ENCODE assay signal across 13 cellular contexts in the genomic region with DNA sequence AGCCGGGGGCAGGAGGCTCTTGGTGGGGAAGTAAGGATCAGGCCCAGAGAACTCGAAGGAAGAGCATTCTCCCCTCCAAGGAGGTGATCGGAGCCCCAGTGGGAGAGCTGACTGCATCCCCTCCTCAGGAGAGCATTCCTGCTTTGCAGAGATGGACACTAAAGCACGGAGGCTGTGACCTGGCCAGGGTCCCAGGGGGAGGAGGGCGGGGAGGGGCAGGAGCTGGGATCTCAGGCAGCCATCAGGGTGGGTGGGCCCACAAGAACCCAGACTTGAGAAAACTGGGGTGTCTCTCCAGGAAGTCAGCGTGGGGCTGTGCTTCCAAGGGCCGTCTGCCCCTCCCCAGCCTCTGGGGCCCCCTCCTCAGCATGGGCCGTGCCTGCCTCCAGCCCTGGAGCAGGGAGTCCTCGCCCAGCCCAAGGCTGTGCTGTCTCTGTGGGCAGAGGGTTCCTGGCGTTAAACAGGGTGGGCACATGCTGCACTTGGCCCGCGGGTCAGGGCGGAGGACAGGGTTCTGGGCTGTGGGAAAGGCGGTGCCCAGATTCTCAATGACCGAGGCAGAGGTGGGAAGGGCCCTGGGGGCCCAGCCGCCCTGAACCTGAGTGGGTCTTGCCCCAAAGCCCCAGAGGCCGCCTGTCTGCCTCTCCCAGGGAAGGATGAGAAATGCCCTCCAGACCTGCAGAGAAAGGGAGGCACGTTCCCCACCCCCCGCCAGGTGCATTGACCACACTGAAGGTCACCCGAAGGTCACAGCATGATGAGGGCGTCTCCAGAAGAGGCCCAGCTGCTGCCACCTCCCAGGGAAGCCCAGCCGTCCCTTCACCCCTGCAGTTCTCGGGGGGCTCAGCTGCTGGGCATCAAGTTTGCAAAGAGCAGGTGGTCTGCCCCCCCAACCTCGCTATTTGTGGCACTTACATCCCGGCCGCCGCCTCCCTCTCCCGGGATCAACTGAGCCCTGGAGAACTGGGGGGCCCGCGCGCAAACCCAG. TPM values are rescaled to one million over a fixed set of nuclear protein-coding genes. Genes with fewer than 3 reads are reported as not detected.
A peak's percentile ranks its signal among the peaks of the same experiment; 100 is the strongest.
DNase-seq lines count a peak whose midpoint lies in the region; TF ChIP-seq lines count a peak whose summit lies in the region.
"Had no signal": no experiment of that assay in that cellular context is flagged by ENCODE, and none has a peak within 500 bp of the region (broad histone marks: within the 10 kb centered on the region; RNA-seq: fewer than 3 reads in every experiment).

No MANE protein-coding gene starts in this region.

- H3K27ac Mint-ChIP-seq in activated CD4-positive, alpha-beta memory T cell treated with anti-CD3 and anti-CD28 coated beads, Interleukin-2, amount 10 ng/mL, durations not matched to agents 7 days and 5 days: no peak overlapping the region
- H3K27ac Mint-ChIP-seq: natural killer cell had no signal

- no peaks in the 10 kb centered on the region for H3K9me3 Mint-ChIP-seq in activated CD4-positive, alpha-beta memory T cell treated with anti-CD3 and anti-CD28 coated beads, Interleukin-2, amount 10 ng/mL, durations not matched to agents 7 days and 5 days
- H3K9me3 Mint-ChIP-seq: natural killer cell had no signal

- H3K9me3 ChIP-seq in BE2C (no peaks in the 10 kb centered on the region), GM23248 (ENCODE audit: low read depth) (no peaks in the 10 kb centered on the region), iPS-18c (ENCODE audit: control insufficient read depth, insufficient read depth, low read length) (no peaks in the 10 kb centered on the region), A673 (ENCODE audit: low read depth, low read length, poor library complexity, severe bottlenecking) (no peaks in the 10 kb centered on the region), stomach (no peaks in the 10 kb centered on the region)
- H3K9me3 ChIP-seq: esophagus squamous epithelium had no signal

- H3K4me1 ChIP-seq in BE2C (no peaks in the 10 kb centered on the region), GM23248 (ENCODE audit: insufficient read depth) (no peaks in the 10 kb centered on the region), A673 (ENCODE audit: insufficient read depth, low read length, poor library complexity, severe bottlenecking) (peaks cover 3% of the 10 kb centered on the region), stomach (peaks cover 4 to 20% (median 9%) of the 10 kb centered on the region in 4 donors)

- H3K4me3 ChIP-seq in BE2C (ENCODE audit: low read depth, low read length) (peak overlapping the region; percentile 58), GM23248 (peak overlapping the region; percentile 45; the same call in 1 of the 2 replicates), iPS-18c (ENCODE audit: insufficient read depth, low read depth, low read length) (peak overlapping the region; percentile 24; the same call in 1 of the 2 replicates), A673 (ENCODE audit: low read depth, low read length, poor library complexity, severe bottlenecking) (no peak overlapping the region), stomach (peak overlapping the region in 1 of 4 donors; percentile 26)

- H3K4me3 Mint-ChIP-seq in activated CD4-positive, alpha-beta memory T cell treated with anti-CD3 and anti-CD28 coated beads, Interleukin-2, amount 10 ng/mL, durations not matched to agents 7 days and 5 days: peak overlapping the region; percentile 52
- H3K4me3 Mint-ChIP-seq: natural killer cell had no signal

- TF ChIP-seq CTCF in BE2C (IDR thresholded peaks at IDR 0.05; ENCODE audit: low read depth, low read length) (no peak), A673 (conservative IDR thresholded peaks at IDR 0.05; ENCODE audit: low read depth, low read length) (no peak), stomach (IDR thresholded peaks at IDR 0.05) (no peak)

- no peaks in the 10 kb centered on the region for H4K20me1 ChIP-seq in GM23248 (ENCODE audit: insufficient read depth)

- H3K27me3 Mint-ChIP-seq in activated CD4-positive, alpha-beta memory T cell treated with anti-CD3 and anti-CD28 coated beads, Interleukin-2, amount 10 ng/mL, durations not matched to agents 7 days and 5 days: no peaks in the 10 kb centered on the region

- 0 out of 2 replicates have a peak overlapping the region, but pooled peaks have one; percentile 20 for H3K9ac ChIP-seq in GM23248

- H3K9me2 ChIP-seq in GM23248 (ENCODE audit: insufficient read depth): no peaks in the 10 kb centered on the region

- H3K4me2 ChIP-seq in GM23248 (ENCODE audit: unreplicated experiment): no peak overlapping the region

- no peaks in the 10 kb centered on the region for H3K27me3 ChIP-seq in BE2C
- no peaks in the 10 kb centered on the region for H3K27me3 ChIP-seq in GM23248 (replicated peaks; ENCODE audit: insufficient read depth)
- no peaks in the 10 kb centered on the region for H3K27me3 ChIP-seq in A673 (replicated peaks; ENCODE audit: insufficient read depth, low read depth, low read length, poor library complexity)
- peaks cover 5 to 44% (median 23%) of the 10 kb centered on the region in 3 donors for H3K27me3 ChIP-seq in stomach

- no peaks in the 10 kb centered on the region for H3K79me2 ChIP-seq in GM23248 (ENCODE audit: insufficient read depth)

- H3K36me3 ChIP-seq in BE2C (peaks cover 2% of the 10 kb centered on the region; the same call in 1 of the 2 replicates), GM23248 (ENCODE audit: low read depth) (peaks cover 3% of the 10 kb centered on the region; the same call in 1 of the 2 replicates), A673 (ENCODE audit: insufficient read depth, low read length, poor library complexity, severe bottlenecking) (no peaks in the 10 kb centered on the region), stomach (peaks cover 15 to 32% (median 28%) of the 10 kb centered on the region in 4 donors)

- no peak for DNase-seq in BE2C
- no peak for DNase-seq in GM23248
- no peak for DNase-seq in activated CD4-positive, alpha-beta memory T cell treated with anti-CD3 and anti-CD28 coated beads, Interleukin-2, amount 10 ng/mL, durations not matched to agents 7 days and 5 days
- no peak for DNase-seq in NCI-H1105 (lab: John Stamatoyannopoulos, UW)
- no peak for DNase-seq in A673 (ENCODE audit: low spot score)
- no peak for DNase-seq in stomach
- no peak for DNase-seq in activated gamma-delta T cell treated with Interleukin-2 at 50 U/mL for 16 hours
- DNase-seq: esophagus squamous epithelium, islet precursor cell, natural killer cell, NCI-H2029, PC-3 had no signal

- POLR2A ChIA-PET in activated CD4-positive, alpha-beta memory T cell treated with anti-CD3 and anti-CD28 coated beads, Interleukin-2, amount 10 ng/mL, durations not matched to agents 7 days and 5 days (lab: Charles Lee): interaction anchor here (0.6 to 2.0 kb wide), 7 partner anchors 10 to 552 kb away, joined by 3 to 5 read pairs (median 3); a partner anchor contains a TSS
- POLR2A ChIA-PET in A673 (lab: Charles Lee; ENCODE audit: low non-redundant PET): no interaction called here

- CTCF ChIA-PET in activated CD4-positive, alpha-beta memory T cell treated with anti-CD3 and anti-CD28 coated beads, Interleukin-2, amount 10 ng/mL, durations not matched to agents 7 days and 5 days (lab: Charles Lee): interaction anchor here (0.5 kb wide), 1 partner anchor 12 kb away, joined by 4 read pairs; no protein-coding TSS in a partner anchor
- CTCF ChIA-PET in A673 (lab: Charles Lee): interaction anchor here (0.7 kb wide), 1 partner anchor 20 kb away, joined by 5 read pairs; no protein-coding TSS in a partner anchor

- no peak overlapping the region for H3K27ac ChIP-seq in GM23248
- H3K27ac ChIP-seq in A673 (ENCODE audit: low read depth, low read length, poor library complexity, severe bottlenecking): no peak overlapping the region
- no peak overlapping the region for H3K27ac ChIP-seq in stomach
- H3K27ac ChIP-seq: esophagus squamous epithelium had no signal

- intact Hi-C loops in A673 (cut with micrococcal nuclease; ENCODE audit: unreplicated experiment): no loop called here
- intact Hi-C loops in stomach (cut with DNase I; ENCODE audit: low total_unique reads): no loop called here

- H3K4me1 Mint-ChIP-seq in activated CD4-positive, alpha-beta memory T cell treated with anti-CD3 and anti-CD28 coated beads, Interleukin-2, amount 10 ng/mL, durations not matched to agents 7 days and 5 days: peaks cover 23% of the 10 kb centered on the region

- BruUV-seq in A673 (replicated peaks; lab: Mats Ljungman, UMichigan): no TSS peak

- in situ Hi-C loops in GM23248 (cut with MboI): no loop called here

- no peak overlapping the region for H2AFZ ChIP-seq in GM23248

- peaks cover 11% of the 10 kb centered on the region; the same call in 1 of the 2 replicates for H3F3A ChIP-seq in GM23248 (ENCODE audit: insufficient read depth)

- peaks cover 8% of the 10 kb centered on the region for H3K36me3 Mint-ChIP-seq in activated CD4-positive, alpha-beta memory T cell treated with anti-CD3 and anti-CD28 coated beads, Interleukin-2, amount 10 ng/mL, durations not matched to agents 7 days and 5 days (ENCODE audit: low read depth)
- H3K36me3 Mint-ChIP-seq: natural killer cell had no signal

- no peak for TF ChIP-seq POLR2A in stomach (IDR thresholded peaks at IDR 0.05)

- no peak for TF ChIP-seq EP300 in stomach (IDR thresholded peaks at IDR 0.05)

- 15 to 21% methylated on average over 20 to 26 of the region's 31 CpGs for WGBS in GM23248 (ENCODE audit: low coverage in 1 of 2, low lambda C conversion rate in 2 of 2, missing lambda C conversion rate in 2 of 2), 2 experiments
- WGBS in stomach, 5 donors: 23 to 60% (median 30%) methylated on average over 14 to 31 of the region's 31 CpGs

RNA-seq across cellular contexts. Expression of a gene that starts 0.6 kb away (rescaled TPM):
- polyA plus RNA-seq in BE2C (2012; ENCODE audit: insufficient read depth, insufficient read length, low read depth): 70.4 TPM
- 2.1 and 2.8 TPM in 2 replicates for total RNA-seq in GM23248 (2014; rRNA removed; shearing (Covaris generic))
- polyA plus RNA-seq in GM23248 (2016; fragmentation: Nextera tagmentation; extraction: Ambion mirVana): 3.4 and 3.9 TPM in 2 replicates
- total RNA-seq in activated CD4-positive, alpha-beta memory T cell treated with anti-CD3 and anti-CD28 coated beads, Interleukin-2, amount 10 ng/mL, durations not matched to agents 7 days and 5 days: 1 to 10 TPM; 1.2 to 1.6 TPM
- total RNA-seq in A673 (2021): 0.24 and 0.52 TPM in 2 replicates
- not detected for total RNA-seq in stomach
- under 1 TPM in 1 of 3 donors, not detected in 2; 0.23 TPM for polyA plus RNA-seq in stomach
- total RNA-seq: natural killer cell, PC-3 had no signal

RNA-seq across cellular contexts. Expression of a gene that starts 8.8 kb away (rescaled TPM):
- 63.7 TPM for polyA plus RNA-seq in BE2C (2012; ENCODE audit: insufficient read depth, insufficient read length, low read depth)
- 10.5 and 13.9 TPM in 2 replicates for total RNA-seq in GM23248 (2014; rRNA removed; shearing (Covaris generic))
- 18.7 and 19.4 TPM in 2 replicates for polyA plus RNA-seq in GM23248 (2016; fragmentation: Nextera tagmentation; extraction: Ambion mirVana)
- 10 to 100 TPM; 35.7 to 38.3 TPM for total RNA-seq in activated CD4-positive, alpha-beta memory T cell treated with anti-CD3 and anti-CD28 coated beads, Interleukin-2, amount 10 ng/mL, durations not matched to agents 7 days and 5 days
- total RNA-seq in A673 (2021): 33.3 and 38.1 TPM in 2 replicates
- 1 to 10 TPM in 4 of 5 donors, not detected in 1; 5.5 to 9.8 (median 7.4) TPM for total RNA-seq in stomach
- polyA plus RNA-seq in stomach: 10 to 100 TPM; 10.1 to 11.9 (median 11.8) TPM

RNA-seq across cellular contexts. Expression of a gene that starts 12.0 kb away (rescaled TPM):
- polyA plus RNA-seq in BE2C (2012; ENCODE audit: insufficient read depth, insufficient read length, low read depth): 71.4 TPM
- 38.3 and 45.0 TPM in 2 replicates for total RNA-seq in GM23248 (2014; rRNA removed; shearing (Covaris generic))
- polyA plus RNA-seq in GM23248 (2016; fragmentation: Nextera tagmentation; extraction: Ambion mirVana) (27.0 and 27.4 TPM in 2 replicates), stomach (10 to 100 TPM; 21.0 to 63.2 (median 24.7) TPM)
- total RNA-seq in activated CD4-positive, alpha-beta memory T cell treated with anti-CD3 and anti-CD28 coated beads, Interleukin-2, amount 10 ng/mL, durations not matched to agents 7 days and 5 days: 10 to 100 TPM; 48.6 to 52.9 TPM
- total RNA-seq in A673 (2021) (81.3 and 82.9 TPM in 2 replicates), stomach (10 to 100 TPM in 4 of 5 donors, 1 to 10 TPM in 1; 9.9 to 68.1 (median 13.4) TPM)

RNA-seq across cellular contexts. Expression of a gene that starts 15.8 kb away (rescaled TPM):
- polyA plus RNA-seq in BE2C (2012; ENCODE audit: insufficient read depth, insufficient read length, low read depth): 11.7 TPM
- 4.2 and 6.4 TPM in 2 replicates for total RNA-seq in GM23248 (2014; rRNA removed; shearing (Covaris generic))
- polyA plus RNA-seq in GM23248 (2016; fragmentation: Nextera tagmentation; extraction: Ambion mirVana) (7.3 and 8.5 TPM in 2 replicates), stomach (10 to 100 TPM; 20.5 to 25.6 (median 25.5) TPM)
- total RNA-seq in activated CD4-positive, alpha-beta memory T cell treated with anti-CD3 and anti-CD28 coated beads, Interleukin-2, amount 10 ng/mL, durations not matched to agents 7 days and 5 days: 10 to 100 TPM; 45.1 to 48.5 TPM
- total RNA-seq in A673 (2021) (20.6 and 23.9 TPM in 2 replicates), stomach (100 to 1,000 TPM in 1 of 5 donors, 10 to 100 TPM in 3, 1 to 10 TPM in 1; 5.9 to 503 (median 57.1) TPM)

RNA-seq across cellular contexts. Expression of a gene that starts 20.5 kb away (rescaled TPM):
- 1,214 TPM for polyA plus RNA-seq in BE2C (2012; ENCODE audit: insufficient read depth, insufficient read length, low read depth)
- total RNA-seq in GM23248 (2014; rRNA removed; shearing (Covaris generic)): 162 and 263 TPM in 2 replicates
- 726 and 744 TPM in 2 replicates for polyA plus RNA-seq in GM23248 (2016; fragmentation: Nextera tagmentation; extraction: Ambion mirVana)
- 1,000 to 10,000 TPM; 2,077 to 2,079 TPM for total RNA-seq in activated CD4-positive, alpha-beta memory T cell treated with anti-CD3 and anti-CD28 coated beads, Interleukin-2, amount 10 ng/mL, durations not matched to agents 7 days and 5 days
- 1,325 and 1,354 TPM in 2 replicates for total RNA-seq in A673 (2021)
- total RNA-seq in stomach: 1,000 to 10,000 TPM in 1 of 5 donors, 100 to 1,000 TPM in 4; 360 to 5,956 (median 454) TPM
- 1,000 to 10,000 TPM; 1,397 to 2,170 (median 1,669) TPM for polyA plus RNA-seq in stomach
